ENCODE assay signal across 9 cellular contexts in genomic region chr3:180594631-180595348, GRCh38. TPM values are rescaled to one million over a fixed set of nuclear protein-coding genes. Genes with fewer than 3 reads are reported as not detected.
A peak's percentile ranks its signal among the peaks of the same experiment; 100 is the strongest.
DNase-seq lines count a peak whose midpoint lies in the region; ATAC-seq, FAIRE-seq and TF ChIP-seq lines count a peak whose summit lies in the region.
"Had no signal": no experiment of that assay in that cellular context is flagged by ENCODE, and none has a peak within 500 bp of the region (broad histone marks: within the 10 kb centered on the region; RNA-seq: fewer than 3 reads in every experiment).

No MANE protein-coding gene starts in this region.

- no peaks in the 10 kb centered on the region for H3K9me3 Mint-ChIP-seq in CD4-positive, alpha-beta T cell

- H3K27ac Mint-ChIP-seq in CD4-positive, alpha-beta T cell, result no peak overlapping the region

- no peaks in the 10 kb centered on the region for H3K36me3 Mint-ChIP-seq in CD4-positive, alpha-beta T cell (ENCODE audit: low read depth)

- H3K9me3 ChIP-seq in CD4-positive, alpha-beta T cell (ENCODE audit: control insufficient read depth, low read length), result no peaks in the 10 kb centered on the region
- H3K9me3 ChIP-seq: BLaER1 treated with 17β-estradiol and CSF1 and Interleukin-3, amounts not matched to agents 10 nM and 100 nM had no signal

- no peak overlapping the region for H3K4me3 ChIP-seq in bronchial epithelial cell (ENCODE audit: low read depth, low read length)
- H3K4me3 ChIP-seq: BLaER1 treated with 17β-estradiol and CSF1 and Interleukin-3, amounts not matched to agents 10 nM and 100 nM had no signal

- no peak overlapping the region for H3K4me3 Mint-ChIP-seq in CD4-positive, alpha-beta T cell

- POLR2A ChIA-PET in CD4-positive, alpha-beta T cell (lab: Charles Lee), result no interaction called here

- H3K27me3 Mint-ChIP-seq in CD4-positive, alpha-beta T cell, result peaks cover 59% of the 10 kb centered on the region

- H3K27ac ChIP-seq in CD4-positive, alpha-beta T cell (ENCODE audit: low read depth, low read length), result no peak overlapping the region
- H3K27ac ChIP-seq: BLaER1 treated with 17β-estradiol and CSF1 and Interleukin-3, amounts not matched to agents 10 nM and 100 nM had no signal

- CTCF ChIA-PET in CD4-positive, alpha-beta T cell (lab: Charles Lee), result no interaction called here

- no peak for FAIRE-seq in bronchial epithelial cell (lab: Jason Lieb, UNC)

- peak; percentile 68 for ATAC-seq in HG02798 (IDR thresholded peaks at IDR 0.05; ENCODE audit: poor library complexity, unreplicated experiment)
- ATAC-seq in CD4-positive, alpha-beta T cell (ENCODE audit: poor library complexity), result no peak

- TF ChIP-seq CTCF in bronchial epithelial cell (IDR thresholded peaks at IDR 0.05; ENCODE audit: insufficient read depth, low read length, severe bottlenecking), result peak; percentile 41
- TF ChIP-seq CTCF in CD4-positive, alpha-beta T cell (IDR thresholded peaks at IDR 0.05), result no peak

- intact Hi-C loops in CD4-positive, alpha-beta T cell (cut with DNase I, micrococcal nuclease), result loop anchor here in 1 of 2 experiments (5.0 kb wide), 1 partner anchor 88 kb away; no protein-coding TSS in a partner anchor

- H3K27me3 ChIP-seq in bronchial epithelial cell (ENCODE audit: control insufficient read depth, insufficient read depth, low read length), result no peaks in the 10 kb centered on the region
- H3K27me3 ChIP-seq in CD4-positive, alpha-beta T cell (ENCODE audit: control insufficient read depth, insufficient read depth, low read length), result peaks cover 27% of the 10 kb centered on the region
- H3K27me3 ChIP-seq: BLaER1 treated with 17β-estradiol and CSF1 and Interleukin-3, amounts not matched to agents 10 nM and 100 nM had no signal

- DNase-seq in NCI-H510A treated with DMSO at 0.1 percent for 48 hours (lab: John Stamatoyannopoulos, UW), result peak; percentile 40
- DNase-seq in NCI-H510A (lab: John Stamatoyannopoulos, UW), result no peak
- peak; percentile 39 for DNase-seq in NCI-H2196 treated with DMSO at 0.1 percent for 48 hours (lab: John Stamatoyannopoulos, UW; ENCODE audit: unreplicated experiment)
- peak; percentile 69 for DNase-seq in bronchial epithelial cell (ENCODE audit: low read depth)
- peak; percentile 44 for DNase-seq in retina
- no peak for DNase-seq in CD4-positive, alpha-beta T cell
- DNase-seq in activated CD8-positive, alpha-beta memory T cell treated with anti-CD3 and anti-CD28 coated beads, Interleukin-2, amount 50 U/mL, for 48 hours, result no peak

- H3K4me1 Mint-ChIP-seq in CD4-positive, alpha-beta T cell (ENCODE audit: low read depth), result no peaks in the 10 kb centered on the region

- no peaks in the 10 kb centered on the region for H3K36me3 ChIP-seq in bronchial epithelial cell (ENCODE audit: control insufficient read depth, insufficient read depth, low read length)
- H3K36me3 ChIP-seq: BLaER1 treated with 17β-estradiol and CSF1 and Interleukin-3, amounts not matched to agents 10 nM and 100 nM had no signal

RNA-seq across cellular contexts. Expression of gene TTC14, which starts 7.2 kb away (rescaled TPM):
- total RNA-seq in bronchial epithelial cell, result 16.9 and 22.9 TPM in 2 replicates
- total RNA-seq in CD4-positive, alpha-beta T cell, result 10 to 100 TPM; 79.0 to 84.4 TPM

Comparison
In these comparisons a context has a peak if more than half of its experiments do, and no peak if none do; other contexts are left out.
1. DNase-seq: peak in NCI-H510A treated with DMSO at 0.1 percent for 48 hours (single experiment), NCI-H2196 treated with DMSO at 0.1 percent for 48 hours (single experiment), bronchial epithelial cell (single experiment) and retina (single experiment); none in NCI-H510A (single experiment), CD4-positive, alpha-beta T cell (0 of 10) and activated CD8-positive, alpha-beta memory T cell treated with anti-CD3 and anti-CD28 coated beads, Interleukin-2, amount 50 U/mL, for 48 hours (single experiment).